ENCODE assay signal across 2 cellular contexts in the genomic region with DNA sequence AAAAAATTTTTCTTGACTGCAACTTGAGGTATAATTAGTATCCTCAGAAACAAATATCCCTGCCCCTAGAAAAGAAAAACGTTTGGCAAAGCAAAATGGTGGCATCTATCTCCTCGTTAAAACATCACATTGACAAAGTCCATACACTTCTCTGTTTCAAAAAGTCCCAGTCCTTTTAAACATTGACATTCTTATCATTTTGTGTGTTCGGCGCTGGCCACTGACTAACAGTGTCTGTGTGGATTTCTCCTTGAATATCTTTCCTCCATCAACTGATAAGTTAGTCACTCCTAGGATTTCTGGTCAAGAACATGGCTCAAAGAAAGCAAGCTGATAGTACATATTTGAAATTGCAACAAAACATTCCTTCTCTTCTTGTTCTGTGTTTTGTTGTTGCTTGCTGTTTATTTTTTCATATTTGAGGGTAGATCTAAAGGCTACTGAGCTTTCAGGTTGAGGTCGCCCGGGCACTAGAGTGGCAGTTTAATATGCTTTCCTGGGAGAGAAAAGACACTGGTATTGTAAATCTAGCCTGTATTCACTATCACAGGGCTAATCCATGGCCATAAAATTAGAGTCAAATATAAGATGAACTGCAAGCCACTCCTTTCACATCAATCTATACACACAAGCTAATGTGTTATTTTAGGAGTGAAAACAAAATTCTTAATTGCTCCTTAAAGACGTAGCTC.
TF ChIP-seq lines count a peak whose summit lies in the region.

No MANE protein-coding gene starts in this region.

TF ChIP-seq in HEK293, 187 proteins besides CTCF, POLR2A, EP300 and RAD21:
- TF ChIP-seq, protein P1, sequence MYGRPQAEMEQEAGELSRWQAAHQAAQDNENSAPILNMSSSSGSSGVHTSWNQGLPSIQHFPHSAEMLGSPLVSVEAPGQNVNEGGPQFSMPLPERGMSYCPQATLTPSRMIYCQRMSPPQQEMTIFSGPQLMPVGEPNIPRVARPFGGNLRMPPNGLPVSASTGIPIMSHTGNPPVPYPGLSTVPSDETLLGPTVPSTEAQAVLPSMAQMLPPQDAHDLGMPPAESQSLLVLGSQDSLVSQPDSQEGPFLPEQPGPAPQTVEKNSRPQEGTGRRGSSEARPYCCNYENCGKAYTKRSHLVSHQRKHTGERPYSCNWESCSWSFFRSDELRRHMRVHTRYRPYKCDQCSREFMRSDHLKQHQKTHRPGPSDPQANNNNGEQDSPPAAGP (tag by site-specific recombination; IDR thresholded peaks at IDR 0.05), result no peak
- TF ChIP-seq BCL11B (tag by site-specific recombination; IDR thresholded peaks at IDR 0.05; ENCODE audit: low read depth) (no peak), ZNF175 (tag by site-specific recombination; IDR thresholded peaks at IDR 0.05) (no peak), ZNF843 (tag by site-specific recombination; IDR thresholded peaks at IDR 0.05) (0 out of 2 replicates have a peak, but pooled peaks have one; percentile 43), KLF8 (tag by site-specific recombination; IDR thresholded peaks at IDR 0.05) (no peak), ZNF10 (tag by site-specific recombination; IDR thresholded peaks at IDR 0.05) (peak; percentile 89), ZNF624 (tag by site-specific recombination; IDR thresholded peaks at IDR 0.05) (no peak), FEZF1 (tag by site-specific recombination; IDR thresholded peaks at IDR 0.05) (0 out of 2 replicates have a peak, but pooled peaks have one; percentile 21)

TF ChIP-seq in K562, 482 proteins besides CTCF, POLR2A, EP300 and RAD21:
- 0 out of 2 replicates have a peak, but pooled peaks have one; percentile 24 for TF ChIP-seq ZNF134 (CRISPR knock-in tag; conservative IDR thresholded peaks at IDR 0.05)
- no peak for TF ChIP-seq DPF2 (IDR thresholded peaks at IDR 0.05)
TF ChIP-seq in K562: peak in this region for 1.
